In genomic region chr2:108591163-108591562, GRCh38 we compare ENCODE assay signal across 13 cellular contexts. TPM values are rescaled to one million over a fixed set of nuclear protein-coding genes. Genes with fewer than 3 reads are reported as not detected.
A peak's percentile ranks its signal among the peaks of the same experiment; 100 is the strongest.
DNase-seq lines count a peak whose midpoint lies in the region; ATAC-seq, FAIRE-seq and TF ChIP-seq lines count a peak whose summit lies in the region.
"Had no signal": no experiment of that assay in that cellular context is flagged by ENCODE, and none has a peak within 500 bp of the region (broad histone marks: within the 10 kb centered on the region; RNA-seq: fewer than 3 reads in every experiment).

No MANE protein-coding gene starts in this region.

- no peak for FAIRE-seq in small intestine (lab: Jason Lieb, UNC)
- FAIRE-seq: bronchial epithelial cell had no signal

- 83 to 93% (median 90%) methylated on average over 6 of the region's 6 CpGs for WGBS in small intestine, 3 donors

- H3K4me3 ChIP-seq in small intestine (ENCODE audit: low read depth in 1 of 2, low read length in 2 of 2), result no peak overlapping the region
- H3K4me3 ChIP-seq: heart right ventricle had no signal

- peak; percentile 48 for TF ChIP-seq POLR2A in erythroblast (IDR thresholded peaks at IDR 0.05; ENCODE audit: low read length)

- no peaks in the 10 kb centered on the region for H3K9me3 ChIP-seq in small intestine (ENCODE audit: control insufficient read depth, low read depth)
- H3K9me3 ChIP-seq: heart right ventricle had no signal

- no peaks in the 10 kb centered on the region for H3K36me3 ChIP-seq in small intestine (ENCODE audit: control insufficient read depth in 2 of 2, insufficient read depth in 2 of 2, low read length in 2 of 2)
- H3K36me3 ChIP-seq: heart right ventricle had no signal

- peaks cover 3 to 10% of the 10 kb centered on the region in 2 donors for H3K4me1 ChIP-seq in small intestine (ENCODE audit: control insufficient read depth in 2 of 2, insufficient read depth in 1 of 2, low read depth in 1 of 2, low read length in 1 of 2)

- ATAC-seq in GM18508 (IDR thresholded peaks at IDR 0.05; ENCODE audit: insufficient read depth, unreplicated experiment) (peak; percentile 57), GM21717 (IDR thresholded peaks at IDR 0.05; ENCODE audit: unreplicated experiment) (peak; percentile 75), left cardiac atrium (no peak)
- ATAC-seq: heart right ventricle had no signal

- H3K27ac ChIP-seq in small intestine (ENCODE audit: low read depth in 1 of 2, low read length in 1 of 2), result peak overlapping the region in 1 of 2 donors; percentile 33

- intact Hi-C loops in left cardiac atrium (cut with DNase I), result no loop called here

- peak; percentile 16 to 19 for DNase-seq in Kasumi-1 (lab: John Stamatoyannopoulos, UW)
- DNase-seq in erythroblast (lab: John Stamatoyannopoulos, UW), result peak; percentile 18 to 25
- DNase-seq in small intestine, result no peak
- DNase-seq in T-helper 9 cell, result no peak
- DNase-seq in NCI-H524 treated with DMSO at 0.1 percent for 48 hours (lab: John Stamatoyannopoulos, UW), result no peak
- no peak for DNase-seq in left cardiac atrium
- DNase-seq: activated CD4-positive, CD25-positive, alpha-beta regulatory T cell treated with anti-CD3 and anti-CD28 coated beads, Interleukin-2, amount 50 U/mL, for 72 hours; heart right ventricle; NCI-H748 treated with DMSO at 0.1 percent for 48 hours; posterior cingulate gyrus had no signal

- no peaks in the 10 kb centered on the region for H3K27me3 ChIP-seq in small intestine (ENCODE audit: control insufficient read depth in 2 of 2, insufficient read depth in 2 of 2, low read length in 2 of 2)
- H3K27me3 ChIP-seq: heart right ventricle had no signal

RNA-seq across cellular contexts. Expression of gene LIMS1, which starts 56.9 kb away (rescaled TPM):
- polyA plus RNA-seq in small intestine, result 10 to 100 TPM in 2 of 3 donors, 1 to 10 TPM in 1; 8.3 to 22.2 (median 21.3) TPM
- total RNA-seq in left cardiac atrium, result 10 to 100 TPM; 59.8 to 65.2 TPM

Comparison
In these comparisons a context has a peak if more than half of its experiments do, and no peak if none do; other contexts are left out.
1. ATAC-seq: peak in GM18508 (single experiment) and GM21717 (single experiment); none in left cardiac atrium (0 of 2).
2. DNase-seq: peak in Kasumi-1 (2 of 2) and erythroblast (2 of 2); none in small intestine (single experiment), T-helper 9 cell (single experiment), NCI-H524 treated with DMSO at 0.1 percent for 48 hours (single experiment) and left cardiac atrium (single experiment).